In the genomic region with DNA sequence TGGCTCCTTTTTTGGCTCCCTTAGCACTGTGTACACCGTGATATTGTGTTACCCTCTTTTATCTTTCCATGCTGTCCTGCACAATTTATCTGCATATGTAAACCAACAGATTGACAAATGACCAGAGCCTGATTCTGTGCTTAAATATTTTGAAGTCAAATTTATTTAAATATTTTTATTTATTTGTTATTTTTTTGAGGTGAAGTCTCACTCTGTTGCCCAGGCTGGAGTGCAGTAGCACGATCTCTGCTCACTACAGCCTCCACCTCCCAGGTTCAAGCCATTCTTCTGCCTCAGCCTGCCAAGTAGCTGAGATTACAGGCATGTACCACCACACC, we compare ENCODE assay signal across 9 cellular contexts. TPM values are rescaled to one million over a fixed set of nuclear protein-coding genes. Genes with fewer than 3 reads are reported as not detected.
DNase-seq lines count a peak whose midpoint lies in the region; ATAC-seq lines count a peak whose summit lies in the region.
"Had no signal": no experiment of that assay in that cellular context is flagged by ENCODE, and none has a peak within 500 bp of the region (broad histone marks: within the 10 kb centered on the region; RNA-seq: fewer than 3 reads in every experiment).

No MANE protein-coding gene starts in this region.

- DNase-seq in activated naive CD4-positive, alpha-beta T cell treated with Interleukin-2 at 50 U/mL for 16 hours = no peak
- DNase-seq in stimulated activated CD4-positive, alpha-beta T cell treated with anti-CD3 and anti-CD28 coated beads, Interleukin-12 subunit alpha, Interleukin-12 subunit beta, amount 100 ng/mL, for 4 hours = no peak

- no peaks in the 10 kb centered on the region for H3K9me3 Mint-ChIP-seq in activated naive CD4-positive, alpha-beta T cell treated with anti-CD3 and anti-CD28 coated beads, Interleukin-2, amount 50 U/mL, for 24 hours
- H3K9me3 Mint-ChIP-seq: neural progenitor cell had no signal

- H3K36me3 Mint-ChIP-seq in activated naive CD4-positive, alpha-beta T cell treated with anti-CD3 and anti-CD28 coated beads, Interleukin-2, amount 50 U/mL, for 24 hours = peaks cover 26% of the 10 kb centered on the region

- H3K4me1 Mint-ChIP-seq in activated naive CD4-positive, alpha-beta T cell treated with anti-CD3 and anti-CD28 coated beads, Interleukin-2, amount 50 U/mL, for 24 hours = peaks cover 48% of the 10 kb centered on the region

- no peaks in the 10 kb centered on the region for H3K27me3 Mint-ChIP-seq in activated naive CD4-positive, alpha-beta T cell treated with anti-CD3 and anti-CD28 coated beads, Interleukin-2, amount 50 U/mL, for 24 hours

- peak overlapping the region; percentile 32 for H3K4me3 Mint-ChIP-seq in activated naive CD4-positive, alpha-beta T cell treated with anti-CD3 and anti-CD28 coated beads, Interleukin-2, amount 50 U/mL, for 24 hours
- H3K4me3 Mint-ChIP-seq: neural progenitor cell had no signal

- ATAC-seq in HG03439 (IDR thresholded peaks at IDR 0.05; ENCODE audit: unreplicated experiment) (peak; percentile 23), HG03139 (IDR thresholded peaks at IDR 0.05; ENCODE audit: unreplicated experiment) (no peak), GM18520 (IDR thresholded peaks at IDR 0.05; ENCODE audit: unreplicated experiment) (no peak)

- H3K27ac ChIP-seq in angular gyrus (ENCODE audit: low read depth, low read length) (peak overlapping the region; percentile 76), temporal lobe (ENCODE audit: low read depth, low read length) (peak overlapping the region; percentile 50)
- H3K27ac ChIP-seq: neural progenitor cell had no signal

- H3K27ac Mint-ChIP-seq in activated naive CD4-positive, alpha-beta T cell treated with anti-CD3 and anti-CD28 coated beads, Interleukin-2, amount 50 U/mL, for 24 hours = peak overlapping the region; percentile 87
- H3K27ac Mint-ChIP-seq: neural progenitor cell had no signal

RNA-seq across cellular contexts. Expression of a gene that starts 12.8 kb away (rescaled TPM):
- total RNA-seq in temporal lobe = 29.0 TPM

RNA-seq across cellular contexts. Expression of a gene that starts 16.3 kb away (rescaled TPM):
- total RNA-seq in temporal lobe = 0.25 TPM

RNA-seq across cellular contexts. Expression of a gene that starts 22.2 kb away (rescaled TPM):
- 4.7 TPM for total RNA-seq in temporal lobe

RNA-seq across cellular contexts. Expression of a gene that starts 31.7 kb away (rescaled TPM):
- total RNA-seq in temporal lobe = 10.6 TPM

RNA-seq across cellular contexts. Expression of a gene that starts 57.0 kb away (rescaled TPM):
- total RNA-seq in temporal lobe = 27.5 TPM
